Comparison of ENCODE assay signal across 17 cellular contexts in the genomic region with DNA sequence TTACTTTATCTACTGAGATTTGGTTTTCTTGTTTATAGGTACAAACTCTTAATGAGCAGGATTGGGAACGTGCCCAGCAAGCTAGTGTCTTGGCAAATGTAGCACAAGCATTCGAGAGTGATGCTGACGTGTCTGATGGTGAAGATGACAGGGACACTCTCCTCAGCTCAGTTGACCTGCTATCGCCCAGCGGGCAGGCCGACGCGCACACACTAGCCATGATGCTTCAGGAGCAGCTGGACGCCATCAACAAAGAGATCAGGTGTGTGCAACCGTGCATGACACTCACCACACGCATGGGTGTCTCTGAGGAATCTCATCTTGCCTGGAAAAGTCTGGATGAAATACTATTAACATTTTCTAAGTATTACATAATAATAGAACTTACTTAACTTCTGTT. TPM values are rescaled to one million over a fixed set of nuclear protein-coding genes. Genes with fewer than 3 reads are reported as not detected.
DNase-seq lines count a peak whose midpoint lies in the region; ATAC-seq and TF ChIP-seq lines count a peak whose summit lies in the region.
"Had no signal": no experiment of that assay in that cellular context is flagged by ENCODE, and none has a peak within 500 bp of the region (broad histone marks: within the 10 kb centered on the region; RNA-seq: fewer than 3 reads in every experiment).

No MANE protein-coding gene starts in this region.

- no peaks in the 10 kb centered on the region for H3F3A ChIP-seq in smooth muscle cell (ENCODE audit: low read depth)

- H3K79me2 ChIP-seq in smooth muscle cell (ENCODE audit: low read depth) = no peaks in the 10 kb centered on the region

- H3K9me3 ChIP-seq in sigmoid colon (no peaks in the 10 kb centered on the region), smooth muscle cell (replicated peaks; ENCODE audit: low read depth) (no peaks in the 10 kb centered on the region)

- H3K4me1 ChIP-seq in sigmoid colon = no peaks in the 10 kb centered on the region
- no peaks in the 10 kb centered on the region for H3K4me1 ChIP-seq in smooth muscle cell (ENCODE audit: low read depth)

- 96 to 98% methylated on average over 11 of the region's 11 CpGs for WGBS in sigmoid colon, 2 donors
- 98% methylated on average over 11 of the region's 11 CpGs for WGBS in smooth muscle cell (ENCODE audit: low lambda C conversion rate)

- H3K27ac ChIP-seq in sigmoid colon = no peak overlapping the region
- no peak overlapping the region for H3K27ac ChIP-seq in smooth muscle cell (ENCODE audit: low read depth)
- H3K27ac ChIP-seq: GM23248 had no signal

- intact Hi-C loops in sigmoid colon (cut with DNase I) = no loop called here

- no peak overlapping the region for H3K4me3 ChIP-seq in sigmoid colon
- no peak overlapping the region for H3K4me3 ChIP-seq in smooth muscle cell
- H3K4me3 ChIP-seq: GM23248 had no signal

- no peaks in the 10 kb centered on the region for H4K20me1 ChIP-seq in smooth muscle cell (ENCODE audit: low read depth)

- DNase-seq in ACHN (peak; percentile 34), DMS53 (lab: John Stamatoyannopoulos, UW) (peak; percentile 54), NCI-H526 treated with DMSO at 0.1 percent for 48 hours (lab: John Stamatoyannopoulos, UW) (peak; percentile 44), left kidney (ENCODE audit: low read depth, low spot score) (peak; percentile 92), sigmoid colon (no peak), smooth muscle cell (lab: John Stamatoyannopoulos, UW; ENCODE audit: unreplicated experiment) (no peak)
- DNase-seq: C1 segment of cervical spinal cord; CD8-positive, alpha-beta memory T cell; GDM1; GM23248; KBM-7; NCI-H1105; NCI-H345; SW 1271 had no signal

- in situ Hi-C loops in ACHN (cut with HindIII; ENCODE audit: low pct_ligation_motif_present, low pct_unique_long_range_greater_than_20kb, low sequenced_read_pairs) = no loop called here

- no peak for TF ChIP-seq EP300 in sigmoid colon (IDR thresholded peaks at IDR 0.05)

- TF ChIP-seq POLR2A in sigmoid colon (IDR thresholded peaks at IDR 0.05) = no peak

- H3K9ac ChIP-seq in smooth muscle cell (ENCODE audit: low read depth) = no peak overlapping the region
- H3K9ac ChIP-seq: GM23248 had no signal

- H3K36me3 ChIP-seq in sigmoid colon (peaks cover 21 to 82% (median 42%) of the 10 kb centered on the region in 4 donors), smooth muscle cell (ENCODE audit: low read depth) (peaks cover 19% of the 10 kb centered on the region)

- TF ChIP-seq CTCF in sigmoid colon (IDR thresholded peaks at IDR 0.05) = no peak
- no peak for TF ChIP-seq CTCF in smooth muscle cell (IDR thresholded peaks at IDR 0.05; ENCODE audit: borderline replicate concordance, insufficient read depth, poor library complexity, severe bottlenecking)

- H2AFZ ChIP-seq in smooth muscle cell (ENCODE audit: low read depth) = no peak overlapping the region
- H2AFZ ChIP-seq: GM23248 had no signal

- no peak for ATAC-seq in HG03159 (IDR thresholded peaks at IDR 0.05; ENCODE audit: unreplicated experiment)
- ATAC-seq: HepG2, Panc1 had no signal

- H3K27me3 ChIP-seq in sigmoid colon (no peaks in the 10 kb centered on the region), smooth muscle cell (ENCODE audit: low read depth) (no peaks in the 10 kb centered on the region)

- no peak overlapping the region for H3K4me2 ChIP-seq in smooth muscle cell

RNA-seq across cellular contexts. Expression of a gene that starts 54.7 kb away (rescaled TPM):
- total RNA-seq in sigmoid colon (100 to 1,000 TPM; 128 to 312 (median 157) TPM), smooth muscle cell (136 and 173 TPM in 2 replicates)
- polyA plus RNA-seq in sigmoid colon (100 to 1,000 TPM in 2 of 3 donors, 10 to 100 TPM in 1; 87.1 to 152 (median 102) TPM), smooth muscle cell (64.7 and 112 TPM in 2 replicates)
- polyA plus RNA-seq: CD8-positive, alpha-beta memory T cell had no signal

Comparison
In these comparisons a context has a peak if more than half of its experiments do, and no peak if none do; other contexts are left out.
1. DNase-seq: peak in ACHN (single experiment), DMS53 (single experiment), NCI-H526 treated with DMSO at 0.1 percent for 48 hours (single experiment) and left kidney (single experiment); none in sigmoid colon (single experiment) and smooth muscle cell (single experiment).